Comparison of ENCODE assay signal across 8 cellular contexts in the genomic region with DNA sequence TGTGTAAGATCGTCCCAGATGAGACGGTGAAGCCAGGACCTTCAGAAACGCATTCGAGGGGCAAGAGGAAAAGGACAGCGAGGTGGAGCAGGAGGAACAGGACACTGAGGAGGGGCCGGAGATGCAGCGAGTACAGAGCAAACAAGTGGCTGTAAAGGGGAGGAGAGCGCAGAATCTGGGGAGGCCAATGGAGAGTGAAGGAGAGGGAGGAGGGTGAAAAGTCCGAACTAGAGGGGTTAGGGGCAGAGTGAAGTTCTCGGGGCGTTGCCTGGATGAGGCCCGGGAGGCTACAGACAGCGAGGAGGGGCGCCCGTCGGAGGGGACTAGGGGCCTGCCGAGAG. TPM values are rescaled to one million over a fixed set of nuclear protein-coding genes. Genes with fewer than 3 reads are reported as not detected.
DNase-seq lines count a peak whose midpoint lies in the region; ATAC-seq and TF ChIP-seq lines count a peak whose summit lies in the region.

No MANE protein-coding gene starts in this region.

- H3K4me3 ChIP-seq in right atrium auricular region (peak overlapping the region; percentile 50 to 56), gastroesophageal sphincter (peak overlapping the region in 1 of 2 donors; percentile 51)

- TF ChIP-seq POLR2A in gastroesophageal sphincter (IDR thresholded peaks at IDR 0.05): no peak

- H3K27me3 ChIP-seq in right atrium auricular region (no peaks in the 10 kb centered on the region), gastroesophageal sphincter (peaks cover 80% of the 10 kb centered on the region)

- peak overlapping the region; percentile 82 for H3K4me3 Mint-ChIP-seq in T-helper 1 cell treated with Interleukin-12 subunit alpha and Interleukin-12 subunit beta and Interleukin-4 antibody, amounts not matched to agents 30 μg/mL and 1 μg/mL, for 36 hours
- peak overlapping the region; percentile 62 for H3K4me3 Mint-ChIP-seq in WTC11
- peak overlapping the region; percentile 72 for H3K4me3 Mint-ChIP-seq in stimulated activated effector memory CD8-positive, alpha-beta T cell treated with anti-CD3 and anti-CD28 coated beads, Interleukin-12 subunit alpha, Interleukin-12 subunit beta, amount 100 ng/mL, for 72 hours

- H3K27me3 Mint-ChIP-seq in T-helper 1 cell treated with Interleukin-12 subunit alpha and Interleukin-12 subunit beta and Interleukin-4 antibody, amounts not matched to agents 30 μg/mL and 1 μg/mL, for 36 hours (ENCODE audit: low read depth): no peaks in the 10 kb centered on the region
- H3K27me3 Mint-ChIP-seq in WTC11 (ENCODE audit: low read depth): peaks cover 10% of the 10 kb centered on the region

- TF ChIP-seq EP300 in gastroesophageal sphincter (IDR thresholded peaks at IDR 0.05): no peak

- ATAC-seq in WTC11 (peak; percentile 57), gastroesophageal sphincter (no peak)
- ATAC-seq in stimulated activated effector memory CD8-positive, alpha-beta T cell treated with anti-CD3 and anti-CD28 coated beads, Interleukin-12 subunit alpha, Interleukin-12 subunit beta, amount 100 ng/mL, for 72 hours: no peak

- DNase-seq in T-helper 1 cell: no peak
- no peak for DNase-seq in WTC11 (ENCODE audit: low spot score)
- no peak for DNase-seq in right atrium auricular region (ENCODE audit: low spot score)
- DNase-seq in stimulated activated effector memory CD8-positive, alpha-beta T cell treated with anti-CD3 and anti-CD28 coated beads, Interleukin-12 subunit alpha, Interleukin-12 subunit beta, amount 100 ng/mL, for 72 hours (ENCODE audit: low spot score in 2 of 2): no peak
- DNase-seq in stimulated activated CD4-positive, alpha-beta T cell treated with anti-CD3 and anti-CD28 coated beads, Interleukin-12 subunit alpha, Interleukin-12 subunit beta, amount 100 ng/mL, for 4 hours: no peak
- DNase-seq in stimulated activated CD4-positive, alpha-beta T cell treated with anti-CD3 and anti-CD28 coated beads, Interleukin-4, amount 100 ng/mL, for 1 hour: no peak

- 10 to 24% methylated on average over 7 to 17 of the region's 17 CpGs for WGBS in gastroesophageal sphincter (ENCODE audit: low coverage in 1 of 2), 2 donors

- CTCF ChIA-PET in WTC11 (lab: Charles Lee): interaction anchor here (0.8 to 2.2 kb wide), 5 partner anchors 9 to 79 kb away, joined by 3 to 10 read pairs (median 3); partner anchors contain the start of gene PPIL2

- H3K9me3 Mint-ChIP-seq in T-helper 1 cell treated with Interleukin-12 subunit alpha and Interleukin-12 subunit beta and Interleukin-4 antibody, amounts not matched to agents 30 μg/mL and 1 μg/mL, for 36 hours: no peaks in the 10 kb centered on the region
- peaks cover 2% of the 10 kb centered on the region; the same call in 1 of the 2 replicates for H3K9me3 Mint-ChIP-seq in WTC11
- H3K9me3 Mint-ChIP-seq in stimulated activated effector memory CD8-positive, alpha-beta T cell treated with anti-CD3 and anti-CD28 coated beads, Interleukin-12 subunit alpha, Interleukin-12 subunit beta, amount 100 ng/mL, for 72 hours: no peaks in the 10 kb centered on the region

- peaks cover 4% of the 10 kb centered on the region for H3K36me3 Mint-ChIP-seq in T-helper 1 cell treated with Interleukin-12 subunit alpha and Interleukin-12 subunit beta and Interleukin-4 antibody, amounts not matched to agents 30 μg/mL and 1 μg/mL, for 36 hours (ENCODE audit: low read depth)
- H3K36me3 Mint-ChIP-seq in WTC11: peaks cover 13% of the 10 kb centered on the region
- no peaks in the 10 kb centered on the region for H3K36me3 Mint-ChIP-seq in stimulated activated effector memory CD8-positive, alpha-beta T cell treated with anti-CD3 and anti-CD28 coated beads, Interleukin-12 subunit alpha, Interleukin-12 subunit beta, amount 100 ng/mL, for 72 hours

- H3K36me3 ChIP-seq in right atrium auricular region: no peaks in the 10 kb centered on the region
- H3K36me3 ChIP-seq in gastroesophageal sphincter: no peaks in the 10 kb centered on the region

- H3K4me1 ChIP-seq in right atrium auricular region (peaks cover 0 to 21% of the 10 kb centered on the region in 2 donors), gastroesophageal sphincter (peaks cover 0 to 23% (median 3%) of the 10 kb centered on the region in 3 donors)

- TF ChIP-seq CTCF in WTC11 (IDR thresholded peaks at IDR 0.05) (no peak), right atrium auricular region (IDR thresholded peaks at IDR 0.05) (no peak), gastroesophageal sphincter (IDR thresholded peaks at IDR 0.05) (no peak)

- H3K27ac ChIP-seq in right atrium auricular region: no peak overlapping the region
- H3K27ac ChIP-seq in gastroesophageal sphincter: peak overlapping the region in 1 of 4 donors; percentile 17

- H3K9me3 ChIP-seq in right atrium auricular region (no peaks in the 10 kb centered on the region), gastroesophageal sphincter (no peaks in the 10 kb centered on the region)

- POLR2A ChIA-PET in WTC11 (lab: Charles Lee): no interaction called here

- peak overlapping the region; percentile 79 for H3K27ac Mint-ChIP-seq in T-helper 1 cell treated with Interleukin-12 subunit alpha and Interleukin-12 subunit beta and Interleukin-4 antibody, amounts not matched to agents 30 μg/mL and 1 μg/mL, for 36 hours
- peak overlapping the region; percentile 75 for H3K27ac Mint-ChIP-seq in WTC11
- H3K27ac Mint-ChIP-seq in stimulated activated effector memory CD8-positive, alpha-beta T cell treated with anti-CD3 and anti-CD28 coated beads, Interleukin-12 subunit alpha, Interleukin-12 subunit beta, amount 100 ng/mL, for 72 hours: peak overlapping the region; percentile 15

- H3K4me1 Mint-ChIP-seq in T-helper 1 cell treated with Interleukin-12 subunit alpha and Interleukin-12 subunit beta and Interleukin-4 antibody, amounts not matched to agents 30 μg/mL and 1 μg/mL, for 36 hours (ENCODE audit: low read depth): peaks cover 15% of the 10 kb centered on the region
- H3K4me1 Mint-ChIP-seq in WTC11: peaks cover 21% of the 10 kb centered on the region
- H3K4me1 Mint-ChIP-seq in stimulated activated effector memory CD8-positive, alpha-beta T cell treated with anti-CD3 and anti-CD28 coated beads, Interleukin-12 subunit alpha, Interleukin-12 subunit beta, amount 100 ng/mL, for 72 hours: peaks cover 19% of the 10 kb centered on the region

TF ChIP-seq in WTC11, 78 proteins besides CTCF, POLR2A, EP300 and RAD21:
- TF ChIP-seq ATF1 (CRISPR knock-in tag; IDR thresholded peaks at IDR 0.05): no peak

RNA-seq across cellular contexts. Expression of gene PPIL2, which starts 8.8 kb away (rescaled TPM):
- 35.6 to 47.5 TPM (median 37.4 TPM) in 3 replicates for total RNA-seq in WTC11 (2021)
- total RNA-seq in right atrium auricular region: 10 to 100 TPM; 20.2 to 25.4 TPM
- total RNA-seq in gastroesophageal sphincter: 10 to 100 TPM; 18.6 to 38.0 (median 22.4) TPM

RNA-seq across cellular contexts. Expression of gene SDF2L1, which starts 14.9 kb away (rescaled TPM):
- 52.2 to 73.6 TPM (median 57.0 TPM) in 3 replicates for total RNA-seq in WTC11 (2021)
- total RNA-seq in right atrium auricular region: 10 to 100 TPM; 25.9 to 40.5 TPM
- 10 to 100 TPM; 20.7 to 44.1 (median 30.5) TPM for total RNA-seq in gastroesophageal sphincter

RNA-seq across cellular contexts. Expression of gene CCDC116, which starts 24.4 kb away (rescaled TPM):
- total RNA-seq in WTC11 (2021): 0.14 to 0.57 TPM (median 0.27 TPM) in 3 replicates
- not detected for total RNA-seq in right atrium auricular region
- total RNA-seq in gastroesophageal sphincter: 1 to 10 TPM in 1 of 4 donors, under 1 TPM in 3; 0.16 to 1.3 (median 0.20) TPM

RNA-seq across cellular contexts. Expression of gene YDJC, which starts 27.2 kb away (rescaled TPM):
- total RNA-seq in WTC11 (2021) (39.1 to 42.1 TPM (median 39.8 TPM) in 3 replicates), right atrium auricular region (10 to 100 TPM; 15.2 to 20.5 TPM), gastroesophageal sphincter (10 to 100 TPM; 13.1 to 23.6 (median 22.1) TPM)

Comparison
In these comparisons a context has a peak if more than half of its experiments do, and no peak if none do; other contexts are left out.
1. H3K27ac Mint-ChIP-seq: peak in every context shown above with its lines; median percentile 79 in T-helper 1 cell treated with Interleukin-12 subunit alpha and Interleukin-12 subunit beta and Interleukin-4 antibody, amounts not matched to agents 30 μg/mL and 1 μg/mL, for 36 hours; 75 in WTC11; 15 in stimulated activated effector memory CD8-positive, alpha-beta T cell treated with anti-CD3 and anti-CD28 coated beads, Interleukin-12 subunit alpha, Interleukin-12 subunit beta, amount 100 ng/mL, for 72 hours.